Comparison of ENCODE assay signal across 34 cellular contexts in genomic region chr18:52322307-52322706, GRCh38. TPM values are rescaled to one million over a fixed set of nuclear protein-coding genes. Genes with fewer than 3 reads are reported as not detected.
"Had no signal": no experiment of that assay in that cellular context is flagged by ENCODE, and none has a peak within 500 bp of the region (broad histone marks: within the 10 kb centered on the region; RNA-seq: fewer than 3 reads in every experiment).

No MANE protein-coding gene starts in this region.

- H3K4me3 ChIP-seq: ascending aorta, cardiac muscle cell had no signal

- H3K4me1 ChIP-seq: ascending aorta had no signal

- ATAC-seq: activated CD4-positive, alpha-beta T cell treated with anti-CD3 and anti-CD28 coated beads for 36 hours; activated CD4-positive, CD25-positive, alpha-beta regulatory T cell treated with anti-CD3 and anti-CD28 coated beads, Interleukin-2, amount 50 U/mL, for 24 hours; activated CD8-positive, alpha-beta memory T cell treated with anti-CD3 and anti-CD28 coated beads, Interleukin-2, amount 10 ng/mL, durations not matched to agents 7 days and 5 days; activated CD8-positive, alpha-beta T cell treated with anti-CD3 and anti-CD28 coated beads, Interleukin-2, amount 10 ng/mL, durations not matched to agents 7 days and 5 days; activated naive CD8-positive, alpha-beta T cell treated with anti-CD3 and anti-CD28 coated beads, Interleukin-2, amount 50 U/mL, for 24 hours; WTC11 had no signal

- H3K36me3 ChIP-seq: ascending aorta, cardiac muscle cell, WERI-Rb-1 had no signal

- FAIRE-seq: bronchial epithelial cell, TTC549 had no signal

- H3K27ac ChIP-seq: ascending aorta, cardiac muscle cell, WERI-Rb-1 had no signal

- H3K27me3 ChIP-seq: ascending aorta, cardiac muscle cell had no signal

- DNase-seq: activated CD4-positive, alpha-beta memory T cell treated with anti-CD3 and anti-CD28 coated beads, Interleukin-2, amount 10 ng/mL, durations not matched to agents 7 days and 5 days; activated CD4-positive, alpha-beta T cell treated with anti-CD3 and anti-CD28 coated beads for 1 hour; activated CD4-positive, alpha-beta T cell treated with anti-CD3 and anti-CD28 coated beads for 36 hours; activated CD4-positive, alpha-beta T cell treated with anti-CD3 and anti-CD28 coated beads for 48 hours; activated CD4-positive, alpha-beta T cell treated with anti-CD3 and anti-CD28 coated beads, Interleukin-2, amount 10 ng/mL, durations not matched to agents 7 days and 5 days; activated CD4-positive, alpha-beta T cell treated with anti-CD3 and anti-CD28 coated beads, Interleukin-2, amount 50 U/mL, for 48 hours; activated CD4-positive, CD25-positive, alpha-beta regulatory T cell; activated CD8-positive, alpha-beta memory T cell treated with anti-CD3 and anti-CD28 coated beads for 24 hours; activated CD8-positive, alpha-beta memory T cell treated with anti-CD3 and anti-CD28 coated beads, Interleukin-2, amount 10 ng/mL, durations not matched to agents 7 days and 5 days; activated CD8-positive, alpha-beta memory T cell treated with anti-CD3 and anti-CD28 coated beads, Interleukin-2, amount 50 U/mL, for 48 hours; activated CD8-positive, alpha-beta T cell treated with anti-CD3 and anti-CD28 coated beads, Interleukin-2, amount 10 ng/mL, durations not matched to agents 7 days and 5 days; activated effector memory CD4-positive, alpha-beta T cell treated with Interleukin-2 at 50 U/mL for 16 hours; activated gamma-delta T cell; activated naive CD4-positive, alpha-beta T cell treated with anti-CD3 and anti-CD28 coated beads, Interleukin-2, amount 10 ng/mL, durations not matched to agents 7 days and 5 days; activated naive CD4-positive, alpha-beta T cell treated with Interleukin-2 at 50 U/mL for 16 hours; activated naive CD8-positive, alpha-beta T cell treated with anti-CD3 and anti-CD28 coated beads, Interleukin-2, amount 10 ng/mL, durations not matched to agents 7 days and 5 days; activated naive CD8-positive, alpha-beta T cell treated with anti-CD3 and anti-CD28 coated beads, Interleukin-2, amount 50 U/mL, for 24 hours; activated T-cell treated with anti-CD3 and anti-CD28 coated beads, Interleukin-2, amount 50 U/mL, for 24 hours; activated T-cell treated with anti-CD3 and anti-CD28 coated beads, Interleukin-2, amount 50 U/mL, for 48 hours; amygdala; anterior cingulate cortex; caudate nucleus; cerebellar nuclear complex; T-helper 2 cell; T-helper 9 cell; WERI-Rb-1 had no signal

- H3K9me3 ChIP-seq: ascending aorta had no signal

RNA-seq across cellular contexts. Expression of gene DCC, which starts 17.7 kb away (rescaled TPM):
- total RNA-seq: activated CD4-positive, alpha-beta memory T cell treated with anti-CD3 and anti-CD28 coated beads, Interleukin-2, amount 10 ng/mL, durations not matched to agents 7 days and 5 days; activated CD4-positive, alpha-beta T cell treated with anti-CD3 and anti-CD28 coated beads for 36 hours; activated CD4-positive, alpha-beta T cell treated with anti-CD3 and anti-CD28 coated beads, Interleukin-2, amount 10 ng/mL, durations not matched to agents 7 days and 5 days; activated CD8-positive, alpha-beta memory T cell treated with anti-CD3 and anti-CD28 coated beads, Interleukin-2, amount 10 ng/mL, durations not matched to agents 7 days and 5 days; activated CD8-positive, alpha-beta T cell treated with anti-CD3 and anti-CD28 coated beads, Interleukin-2, amount 10 ng/mL, durations not matched to agents 7 days and 5 days; activated naive CD8-positive, alpha-beta T cell treated with anti-CD3 and anti-CD28 coated beads, Interleukin-2, amount 10 ng/mL, durations not matched to agents 7 days and 5 days; activated T-helper 2 cell treated with anti-CD3 and anti-CD28 coated beads, Interferon-gamma antibody, Interleukin-2, Interleukin-4, amounts not matched to agents 10 μg/mL and 5 μg/mL and 100 μg/mL, durations not matched to agents 14 hours and 24 hours and 36 hours; ascending aorta; bronchial epithelial cell; chondrocyte had no signal
